ENCODE assay signal across 26 cellular contexts in the genomic region with DNA sequence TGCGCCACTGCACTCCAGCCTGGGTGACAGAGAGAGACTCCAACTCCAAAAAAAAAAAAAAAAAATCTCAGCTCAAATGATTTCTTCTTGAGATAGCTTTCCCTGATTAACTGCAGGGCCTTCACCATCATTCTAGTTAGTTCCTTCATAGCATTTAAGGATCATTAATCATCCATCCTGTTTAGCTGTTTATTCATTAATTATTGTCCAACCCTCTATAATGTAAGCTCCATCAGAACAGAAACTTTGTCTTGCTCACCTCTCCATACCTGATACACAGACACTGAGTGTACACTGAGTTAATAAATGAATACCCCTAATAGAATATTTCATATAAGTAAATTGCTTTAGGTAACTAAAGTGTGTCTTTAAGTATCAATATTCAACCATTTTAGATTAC.
"Had no signal": no experiment of that assay in that cellular context is flagged by ENCODE, and none has a peak within 500 bp of the region (broad histone marks: within the 10 kb centered on the region; RNA-seq: fewer than 3 reads in every experiment).

No MANE protein-coding gene starts in this region.

- DNase-seq: Kasumi-1, MM.1S, MV-4-11, NCI-H1048, NCI-H1105, NCI-H1417, NCI-H1436 treated with DMSO at 0.1 percent for 48 hours, NCI-H1694 treated with DMSO at 0.1 percent for 48 hours, NCI-H2029, NCI-H2081 treated with DMSO at 0.1 percent for 48 hours, NCI-H2171, NCI-H226, NCI-H446, NCI-H510A, NCI-H524 treated with DMSO at 0.1 percent for 48 hours, NCI-H69, NCI-H774, Right ventricle myocardium superior, RPMI8226, SIG-M5 had no signal

- H3K27ac Mint-ChIP-seq: IgD-negative memory B cell had no signal

- H3K27ac ChIP-seq: HL-60, KMS-11, SJSA1, SK-N-MC had no signal

- H3K4me3 Mint-ChIP-seq: IgD-negative memory B cell had no signal

- H3K4me1 ChIP-seq: SJSA1 had no signal

- H3K9me3 ChIP-seq: SJSA1 had no signal

- H3K4me2 ChIP-seq: KMS-11 had no signal

- H3K4me3 ChIP-seq: K562, SJSA1, SK-N-MC had no signal

- H3K4me1 Mint-ChIP-seq: IgD-negative memory B cell had no signal

- H3K27me3 ChIP-seq: SJSA1 had no signal

- H3K9ac ChIP-seq: KMS-11 had no signal

- H3K36me3 Mint-ChIP-seq: IgD-negative memory B cell had no signal

- H3K9me3 Mint-ChIP-seq: IgD-negative memory B cell had no signal

- H3K27me3 Mint-ChIP-seq: IgD-negative memory B cell had no signal
